8 cellular contexts compared by ENCODE assay signal in the genomic region with DNA sequence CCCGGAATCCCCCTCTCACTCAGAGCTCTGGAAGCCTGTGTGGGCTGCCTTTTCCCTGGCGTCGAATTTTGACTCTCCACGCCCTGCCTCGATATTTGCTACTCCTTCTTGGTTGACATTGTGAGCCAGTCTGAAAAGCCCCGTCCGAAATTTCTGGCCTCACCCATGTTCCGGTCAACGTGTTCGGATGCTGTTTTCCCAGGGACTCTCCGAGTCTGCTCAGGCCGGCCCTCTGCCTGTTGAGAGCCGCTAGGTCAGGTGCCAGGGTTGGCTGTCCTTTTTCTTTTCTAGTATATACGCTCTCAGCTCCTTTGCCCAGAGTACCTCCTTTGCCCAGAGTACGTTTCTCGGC. TPM values are rescaled to one million over a fixed set of nuclear protein-coding genes. Genes with fewer than 3 reads are reported as not detected.
DNase-seq lines count a peak whose midpoint lies in the region; ATAC-seq and TF ChIP-seq lines count a peak whose summit lies in the region.

No MANE protein-coding gene starts in this region.

- DNase-seq in DMS 273 (lab: John Stamatoyannopoulos, UW; ENCODE audit: unreplicated experiment) (peak; percentile 61), DMS 273 treated with DMSO at 0.1 percent for 48 hours (lab: John Stamatoyannopoulos, UW) (no peak), H4 (ENCODE audit: low spot score) (peak; percentile 21), NCI-H226 (peak; percentile 68), body of pancreas (peak; percentile 45 to 61 (median 57)), sciatic nerve (ENCODE audit: low spot score) (peak; percentile 74)
- no peak for DNase-seq in stimulated activated CD8-positive, alpha-beta memory T cell treated with anti-CD3 and anti-CD28 coated beads, Interleukin-4, amount 100 ng/mL, for 48 hours

- peak overlapping the region in 3 of 4 donors; percentile 44 to 95 (median 94) for H3K27ac ChIP-seq in body of pancreas

- ATAC-seq in body of pancreas (peak; percentile 30), sciatic nerve (peak; percentile 65)

- H3K9me3 ChIP-seq in body of pancreas, result no peaks in the 10 kb centered on the region
- H3K9me3 ChIP-seq in iPS-15b (ENCODE audit: control insufficient read depth, insufficient read depth, low read length), result no peaks in the 10 kb centered on the region

- no peak overlapping the region for H3K9ac ChIP-seq in iPS-15b (ENCODE audit: low read depth, low read length)

- intact Hi-C loops in body of pancreas (cut with DNase I) (loop anchor here (10.0 kb wide), 1 partner anchor 77 kb away; a partner anchor contains a TSS), sciatic nerve (cut with DNase I) (no loop called here)

- TF ChIP-seq CTCF in body of pancreas (IDR thresholded peaks at IDR 0.05), result peak in 4 of 7 experiments; percentile 36 to 57 (median 48)

- H3K4me1 ChIP-seq in body of pancreas (peaks cover 22% of the 10 kb centered on the region), iPS-15b (ENCODE audit: control insufficient read depth, insufficient read depth, low read length) (peaks cover 2% of the 10 kb centered on the region)

- TF ChIP-seq POLR2A in body of pancreas (IDR thresholded peaks at IDR 0.05), result no peak

- no peak overlapping the region for H3K4me3 ChIP-seq in body of pancreas
- peak overlapping the region; percentile 83 for H3K4me3 ChIP-seq in iPS-15b (ENCODE audit: low read depth, low read length)

- H3K36me3 ChIP-seq in body of pancreas (replicated peaks in 1 of 2; ENCODE audit: insufficient read depth in 1 of 2, low read depth in 2 of 2) (no peaks in the 10 kb centered on the region), iPS-15b (ENCODE audit: control insufficient read depth, insufficient read depth, low read length) (no peaks in the 10 kb centered on the region)

- H3K27me3 ChIP-seq in body of pancreas, result no peaks in the 10 kb centered on the region
- peaks cover 76% of the 10 kb centered on the region for H3K27me3 ChIP-seq in iPS-15b (ENCODE audit: control insufficient read depth, insufficient read depth, low read length)

- 3 to 4% methylated on average over 16 of the region's 16 CpGs for WGBS in body of pancreas, 2 donors

RNA-seq across cellular contexts. Expression of a gene that starts 6.8 kb away (rescaled TPM):
- total RNA-seq in H4 (2014; rRNA removed; shearing (Covaris generic)), result 2.7 and 3.3 TPM in 2 replicates
- 1 to 10 TPM; 3.6 to 4.7 TPM for total RNA-seq in body of pancreas
- 19.9 TPM for total RNA-seq in sciatic nerve

Comparison
In these comparisons a context has a peak if more than half of its experiments do, and no peak if none do; other contexts are left out.
1. DNase-seq: peak in DMS 273 (single experiment), H4 (single experiment), NCI-H226 (single experiment), body of pancreas (4 of 4) and sciatic nerve (single experiment); none in DMS 273 treated with DMSO at 0.1 percent for 48 hours (single experiment) and stimulated activated CD8-positive, alpha-beta memory T cell treated with anti-CD3 and anti-CD28 coated beads, Interleukin-4, amount 100 ng/mL, for 48 hours (single experiment).